Comparison of ENCODE assay signal across 16 cellular contexts in genomic region chr4:140227286-140227685, GRCh38.
DNase-seq lines count a peak whose midpoint lies in the region; ATAC-seq, FAIRE-seq and TF ChIP-seq lines count a peak whose summit lies in the region.
"Had no signal": no experiment of that assay in that cellular context is flagged by ENCODE, and none has a peak within 500 bp of the region (broad histone marks: within the 10 kb centered on the region; RNA-seq: fewer than 3 reads in every experiment).

No MANE protein-coding gene starts in this region.

- H3F3A ChIP-seq in GM23338 (replicated peaks; ENCODE audit: low read depth), result no peaks in the 10 kb centered on the region

- 0 out of 3 replicates have a peak overlapping the region, but pooled peaks have one; percentile 8 for H3K4me2 ChIP-seq in A549
- H3K4me2 ChIP-seq in GM23338, result peak overlapping the region; percentile 30
- H3K4me2 ChIP-seq: KMS-11 had no signal

- TF ChIP-seq CTCF in A549 (IDR thresholded peaks at IDR 0.05), result no peak
- no peak for TF ChIP-seq CTCF in GM23338 (conservative IDR thresholded peaks at IDR 0.05; ENCODE audit: low read depth in 2 of 2)
- TF ChIP-seq CTCF in WTC11 (IDR thresholded peaks at IDR 0.05), result no peak
- TF ChIP-seq CTCF in right lobe of liver (IDR thresholded peaks at IDR 0.05), result no peak
- no peak for TF ChIP-seq CTCF in prostate gland (IDR thresholded peaks at IDR 0.05)

- TF ChIP-seq POLR2A in A549 (IDR thresholded peaks at IDR 0.05; ENCODE audit: low read length) (no peak), right lobe of liver (IDR thresholded peaks at IDR 0.05) (no peak), prostate gland (IDR thresholded peaks at IDR 0.05) (no peak)

- peaks cover 24% of the 10 kb centered on the region for H3K4me1 Mint-ChIP-seq in GM23338
- H3K4me1 Mint-ChIP-seq in WTC11, result peaks cover 27% of the 10 kb centered on the region
- H3K4me1 Mint-ChIP-seq: CD14-positive monocyte; CD4-positive, alpha-beta memory T cell had no signal

- DNase-seq in A549 (ENCODE audit: low read depth in 1 of 2, low spot score in 1 of 2), result peak in 1 of 2 experiments; percentile 36
- no peak for DNase-seq in GM23338 (ENCODE audit: low spot score)
- no peak for DNase-seq in WTC11 (ENCODE audit: low spot score)
- DNase-seq in right lobe of liver, result no peak
- DNase-seq in D341Med (ENCODE audit: low spot score), result no peak
- no peak for DNase-seq in C1 segment of cervical spinal cord (lab: John Stamatoyannopoulos, UW)
- no peak for DNase-seq in prostate gland (ENCODE audit: low spot score)
- DNase-seq: AML-193; CD4-positive, alpha-beta memory T cell; DMS79 treated with DMSO at 0.1 percent for 48 hours; GF-D8; GOT3; H9 had no signal

- H3K36me3 Mint-ChIP-seq in GM23338 (ENCODE audit: low read depth) (no peaks in the 10 kb centered on the region), WTC11 (peaks cover 3% of the 10 kb centered on the region; the same call in 1 of the 2 replicates)
- H3K36me3 Mint-ChIP-seq: CD14-positive monocyte; CD4-positive, alpha-beta memory T cell had no signal

- ATAC-seq in A549 (peak in 1 of 2 experiments; percentile 75; a peak in 2 of 6 replicates), GM23338 (no peak), WTC11 (peak; percentile 41), right lobe of liver (peak; percentile 77 to 94 (median 81))

- 44% methylated on average over 1 of the region's 1 CpG for WGBS in A549 (ENCODE audit: missing lambda C conversion rate)
- 60% methylated on average over 1 of the region's 1 CpG for WGBS in right lobe of liver (ENCODE audit: insufficient coverage, low coverage, low lambda C conversion rate, missing lambda C conversion rate)
- 96% methylated on average over 1 of the region's 1 CpG for WGBS in prostate gland

- H3K4me1 ChIP-seq in A549 (peaks cover 35% of the 10 kb centered on the region), GM23338 (ENCODE audit: insufficient read depth) (peaks cover 13% of the 10 kb centered on the region), right lobe of liver (peaks cover 0 to 21% (median 8%) of the 10 kb centered on the region in 4 donors), prostate gland (replicated peaks) (no peaks in the 10 kb centered on the region)

- no peaks in the 10 kb centered on the region for H3K36me3 ChIP-seq in GM23338 (ENCODE audit: insufficient read depth)
- H3K36me3 ChIP-seq in right lobe of liver, result no peaks in the 10 kb centered on the region
- H3K36me3 ChIP-seq in prostate gland, result no peaks in the 10 kb centered on the region

- peak overlapping the region; percentile 61 to 82; a peak in 3 of 6 replicates for H3K27ac ChIP-seq in A549
- no peak overlapping the region for H3K27ac ChIP-seq in GM23338 (ENCODE audit: low read depth)
- peak overlapping the region in 2 of 3 donors; percentile 58 to 67 for H3K27ac ChIP-seq in right lobe of liver
- H3K27ac ChIP-seq in prostate gland, result no peak overlapping the region
- H3K27ac ChIP-seq: KMS-11 had no signal

- CTCF ChIA-PET in A549 (lab: Yijun Ruan, JAX), result interaction anchor here (0.7 to 1.3 kb wide), 3 partner anchors 8 to 433 kb away, joined by 3 to 5 read pairs (median 3); no protein-coding TSS in a partner anchor
- CTCF ChIA-PET in WTC11 (lab: Charles Lee), result interaction anchor here (1.4 kb wide), 1 partner anchor 11 kb away, joined by 3 read pairs; no protein-coding TSS in a partner anchor

- H3K9me3 Mint-ChIP-seq in GM23338, result no peaks in the 10 kb centered on the region
- H3K9me3 Mint-ChIP-seq in WTC11, result peaks cover 4% of the 10 kb centered on the region

- H3K27me3 ChIP-seq in GM23338 (ENCODE audit: insufficient read depth) (no peaks in the 10 kb centered on the region), right lobe of liver (no peaks in the 10 kb centered on the region), prostate gland (replicated peaks; ENCODE audit: insufficient read depth) (no peaks in the 10 kb centered on the region)

- intact Hi-C loops in right lobe of liver (cut with DNase I), result no loop called here
- intact Hi-C loops in prostate gland (cut with DNase I), result no loop called here

- no peaks in the 10 kb centered on the region for H3K27me3 Mint-ChIP-seq in GM23338 (ENCODE audit: insufficient read depth, low read depth, poor library complexity)
- H3K27me3 Mint-ChIP-seq in WTC11 (ENCODE audit: low read depth), result no peaks in the 10 kb centered on the region

- no peak overlapping the region for H3K27ac Mint-ChIP-seq in GM23338
- H3K27ac Mint-ChIP-seq in WTC11, result no peak overlapping the region
- H3K27ac Mint-ChIP-seq: CD14-positive monocyte; CD4-positive, alpha-beta memory T cell; H9 had no signal

- H2AFZ ChIP-seq in GM23338, result no peak overlapping the region

- no peak for TF ChIP-seq EP300 in A549 (IDR thresholded peaks at IDR 0.05)

- no peaks in the 10 kb centered on the region for H3K9me3 ChIP-seq in A549
- H3K9me3 ChIP-seq in right lobe of liver, result no peaks in the 10 kb centered on the region
- no peaks in the 10 kb centered on the region for H3K9me3 ChIP-seq in prostate gland

- no peak for TF ChIP-seq RAD21 in A549 (conservative IDR thresholded peaks at IDR 0.05 in 1 of 2, IDR thresholded peaks at IDR 0.05 in 1 of 2)

- no peaks in the 10 kb centered on the region for H3K79me2 ChIP-seq in GM23338 (replicated peaks; ENCODE audit: insufficient read depth)

- H3K4me3 ChIP-seq in A549, result no peak overlapping the region
- no peak overlapping the region for H3K4me3 ChIP-seq in GM23338
- no peak overlapping the region for H3K4me3 ChIP-seq in right lobe of liver
- H3K4me3 ChIP-seq in prostate gland, result no peak overlapping the region

- FAIRE-seq in A549 (lab: Jason Lieb, UNC), result no peak
- FAIRE-seq: A204.1 had no signal

- H3K4me3 Mint-ChIP-seq in GM23338 (no peak overlapping the region), WTC11 (no peak overlapping the region)
- H3K4me3 Mint-ChIP-seq: CD14-positive monocyte; CD4-positive, alpha-beta memory T cell; H9 had no signal

- no peaks in the 10 kb centered on the region for H3K9me2 ChIP-seq in GM23338 (ENCODE audit: insufficient read depth)

- POLR2A ChIA-PET in A549 (lab: Yijun Ruan, JAX), result no interaction called here
- POLR2A ChIA-PET in WTC11 (lab: Charles Lee), result no interaction called here

- no peaks in the 10 kb centered on the region for H4K20me1 ChIP-seq in GM23338 (replicated peaks; ENCODE audit: insufficient read depth)

TF ChIP-seq in A549, 52 proteins besides CTCF, POLR2A, EP300 and RAD21 (continues in another document):
- TF ChIP-seq PBX3 (IDR thresholded peaks at IDR 0.05) (no peak), CBX8 (IDR thresholded peaks at IDR 0.05) (no peak), ZC3H11A (IDR thresholded peaks at IDR 0.05) (no peak), POLR2AphosphoS2 (conservative IDR thresholded peaks at IDR 0.05; ENCODE audit: low read length) (no peak), ZNF302 (CRISPR knock-in tag; IDR thresholded peaks at IDR 0.05) (no peak), GATA3 (IDR thresholded peaks at IDR 0.05; ENCODE audit: borderline replicate concordance) (no peak), CHD4 (IDR thresholded peaks at IDR 0.05; ENCODE audit: borderline replicate concordance) (no peak), TFCP2L1 (CRISPR knock-in tag; IDR thresholded peaks at IDR 0.05) (no peak)

TF ChIP-seq in GM23338, 12 proteins besides CTCF, POLR2A, EP300 and RAD21 (continues in another document):
- TF ChIP-seq ZNF114 (CRISPR knock-in tag; IDR thresholded peaks at IDR 0.05) (no peak), ZNF331 (CRISPR knock-in tag; IDR thresholded peaks at IDR 0.05; ENCODE audit: low read depth) (no peak), STAT1 (IDR thresholded peaks at IDR 0.05; ENCODE audit: unreplicated experiment) (no peak), ETS1 (IDR thresholded peaks at IDR 0.05) (no peak), CREB1 (CRISPR knock-in tag; IDR thresholded peaks at IDR 0.05; ENCODE audit: low read depth) (no peak), EZH2phosphoT487 (IDR thresholded peaks at IDR 0.05; ENCODE audit: unreplicated experiment) (no peak), POLR2AphosphoS5 (IDR thresholded peaks at IDR 0.05; ENCODE audit: low read depth) (no peak)

TF ChIP-seq in WTC11, 78 proteins besides CTCF, POLR2A, EP300 and RAD21:
- TF ChIP-seq NR1H2 (CRISPR knock-in tag; IDR thresholded peaks at IDR 0.05) (no peak), SOX15 (CRISPR knock-in tag; IDR thresholded peaks at IDR 0.05) (no peak), NFATC4 (CRISPR knock-in tag; IDR thresholded peaks at IDR 0.05) (no peak), NFE2L1 (CRISPR knock-in tag; IDR thresholded peaks at IDR 0.05) (no peak)

Comparison
In these comparisons a context has a peak if more than half of its experiments do, and no peak if none do; other contexts are left out.
1. H3K27ac ChIP-seq: peak in A549 (2 of 2) and right lobe of liver (2 of 3); none in GM23338 (single experiment) and prostate gland (0 of 2).